Comparison of ENCODE assay signal across 1 cellular context in genomic region chr20:45863543-45864470, GRCh38.
A peak's percentile ranks its signal among the peaks of the same experiment; 100 is the strongest.
TF ChIP-seq lines count a peak whose summit lies in the region.

No MANE protein-coding gene starts in this region.

TF ChIP-seq in HepG2, 621 proteins besides CTCF, POLR2A, EP300 and RAD21 (continued from another document and continues in another):
- TF ChIP-seq, protein P1, sequence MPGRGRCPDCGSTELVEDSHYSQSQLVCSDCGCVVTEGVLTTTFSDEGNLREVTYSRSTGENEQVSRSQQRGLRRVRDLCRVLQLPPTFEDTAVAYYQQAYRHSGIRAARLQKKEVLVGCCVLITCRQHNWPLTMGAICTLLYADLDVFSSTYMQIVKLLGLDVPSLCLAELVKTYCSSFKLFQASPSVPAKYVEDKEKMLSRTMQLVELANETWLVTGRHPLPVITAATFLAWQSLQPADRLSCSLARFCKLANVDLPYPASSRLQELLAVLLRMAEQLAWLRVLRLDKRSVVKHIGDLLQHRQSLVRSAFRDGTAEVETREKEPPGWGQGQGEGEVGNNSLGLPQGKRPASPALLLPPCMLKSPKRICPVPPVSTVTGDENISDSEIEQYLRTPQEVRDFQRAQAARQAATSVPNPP (CRISPR knock-in tag; IDR thresholded peaks at IDR 0.05) = no peak
- TF ChIP-seq ZNF780A (CRISPR knock-in tag; IDR thresholded peaks at IDR 0.05) (no peak), REXO4 (CRISPR knock-in tag; IDR thresholded peaks at IDR 0.05; ENCODE audit: borderline replicate concordance) (no peak), ZMYM2 (CRISPR knock-in tag; IDR thresholded peaks at IDR 0.05) (peak; percentile 88), XRCC5 (optimal IDR thresholded peaks at IDR 0.05; ENCODE audit: low read length) (peak; percentile 58), ZNF263 (CRISPR knock-in tag; IDR thresholded peaks at IDR 0.05) (no peak), ZNF143 (CRISPR knock-in tag; IDR thresholded peaks at IDR 0.05) (no peak), ZFP36L1 (CRISPR knock-in tag; IDR thresholded peaks at IDR 0.05) (peak; percentile 57; the same call in 1 of the 2 replicates), ZNF235 (CRISPR knock-in tag; IDR thresholded peaks at IDR 0.05; ENCODE audit: borderline replicate concordance) (no peak), DMAP1 (CRISPR knock-in tag; IDR thresholded peaks at IDR 0.05) (no peak; the same call in 1 of the 2 replicates), ZSCAN9 (CRISPR knock-in tag; IDR thresholded peaks at IDR 0.05; ENCODE audit: borderline replicate concordance) (no peak; the same call in 1 of the 2 replicates), RFX1 (IDR thresholded peaks at IDR 0.05) (no peak), ONECUT2 (CRISPR knock-in tag; IDR thresholded peaks at IDR 0.05) (no peak), ZNF282 (IDR thresholded peaks at IDR 0.05; ENCODE audit: partially characterized antibody) (no peak), FOXK1 (CRISPR knock-in tag; IDR thresholded peaks at IDR 0.05; ENCODE audit: borderline replicate concordance, low read depth) (peak; percentile 78; the same call in 1 of the 2 replicates), ZNF709 (CRISPR knock-in tag; IDR thresholded peaks at IDR 0.05) (peak; percentile 25; the same call in 1 of the 2 replicates), HNRNPUL1 (IDR thresholded peaks at IDR 0.05; ENCODE audit: low read depth, low read length) (no peak), SUZ12 (IDR thresholded peaks at IDR 0.05; ENCODE audit: low read depth, low read length) (no peak), ZNF589 (CRISPR knock-in tag; conservative IDR thresholded peaks at IDR 0.05) (no peak), AHR (CRISPR knock-in tag; IDR thresholded peaks at IDR 0.05) (no peak), GZF1 (CRISPR knock-in tag; IDR thresholded peaks at IDR 0.05) (peak; percentile 22; the same call in 1 of the 2 replicates), ZNF720 (CRISPR knock-in tag; IDR thresholded peaks at IDR 0.05) (no peak), LRRFIP1 (CRISPR knock-in tag; conservative IDR thresholded peaks at IDR 0.05) (no peak), ZEB1 (IDR thresholded peaks at IDR 0.05; ENCODE audit: insufficient replicate concordance, low read depth) (peak; percentile 19), GTF2F1 (IDR thresholded peaks at IDR 0.05; ENCODE audit: low read length) (no peak), SP1 (IDR thresholded peaks at IDR 0.05) (no peak), SP1 (CRISPR knock-in tag; IDR thresholded peaks at IDR 0.05) (peak; percentile 39; the same call in 1 of the 2 replicates), IRX3 (CRISPR knock-in tag; IDR thresholded peaks at IDR 0.05; ENCODE audit: borderline replicate concordance, low read depth) (no peak), PLSCR1 (CRISPR knock-in tag; IDR thresholded peaks at IDR 0.05; ENCODE audit: borderline replicate concordance) (no peak), CREM (IDR thresholded peaks at IDR 0.05) (peak; percentile 37; the same call in 1 of the 2 replicates), CREM (CRISPR knock-in tag; IDR thresholded peaks at IDR 0.05) (no peak), ZNF292 (CRISPR knock-in tag; IDR thresholded peaks at IDR 0.05; ENCODE audit: borderline replicate concordance, low read depth) (no peak; the same call in none of the 2 replicates), ZNF317 (CRISPR knock-in tag; IDR thresholded peaks at IDR 0.05) (0 out of 2 replicates have a peak, but pooled peaks have one; percentile 31), PCBP2 (optimal IDR thresholded peaks at IDR 0.05; ENCODE audit: low read depth, low read length, poor library complexity, severe bottlenecking) (no peak), TBX2 (CRISPR knock-in tag; IDR thresholded peaks at IDR 0.05; ENCODE audit: borderline replicate concordance) (peak; percentile 80), CBFB (CRISPR knock-in tag; IDR thresholded peaks at IDR 0.05) (peak; percentile 43; the same call in 1 of the 2 replicates), HMG20A (CRISPR knock-in tag; IDR thresholded peaks at IDR 0.05; ENCODE audit: borderline replicate concordance) (peak; percentile 53; the same call in 1 of the 2 replicates), ZNF382 (CRISPR knock-in tag; IDR thresholded peaks at IDR 0.05; ENCODE audit: borderline replicate concordance) (no peak), ZNF460 (CRISPR knock-in tag; IDR thresholded peaks at IDR 0.05; ENCODE audit: borderline replicate concordance) (no peak; the same call in 1 of the 2 replicates), TSC22D2 (CRISPR knock-in tag; IDR thresholded peaks at IDR 0.05; ENCODE audit: borderline replicate concordance) (no peak), ZNF614 (CRISPR knock-in tag; IDR thresholded peaks at IDR 0.05; ENCODE audit: borderline replicate concordance) (peak; percentile 48; the same call in 1 of the 2 replicates), NFKBIZ (CRISPR knock-in tag; IDR thresholded peaks at IDR 0.05) (no peak), ZBTB4 (CRISPR knock-in tag; IDR thresholded peaks at IDR 0.05; ENCODE audit: borderline replicate concordance) (no peak), NFE2 (CRISPR knock-in tag; IDR thresholded peaks at IDR 0.05) (no peak), TBL1XR1 (IDR thresholded peaks at IDR 0.05; ENCODE audit: borderline replicate concordance, low read length, partially characterized antibody) (no peak), NBN (conservative IDR thresholded peaks at IDR 0.05) (no peak)
- TF ChIP-seq, protein P2, sequence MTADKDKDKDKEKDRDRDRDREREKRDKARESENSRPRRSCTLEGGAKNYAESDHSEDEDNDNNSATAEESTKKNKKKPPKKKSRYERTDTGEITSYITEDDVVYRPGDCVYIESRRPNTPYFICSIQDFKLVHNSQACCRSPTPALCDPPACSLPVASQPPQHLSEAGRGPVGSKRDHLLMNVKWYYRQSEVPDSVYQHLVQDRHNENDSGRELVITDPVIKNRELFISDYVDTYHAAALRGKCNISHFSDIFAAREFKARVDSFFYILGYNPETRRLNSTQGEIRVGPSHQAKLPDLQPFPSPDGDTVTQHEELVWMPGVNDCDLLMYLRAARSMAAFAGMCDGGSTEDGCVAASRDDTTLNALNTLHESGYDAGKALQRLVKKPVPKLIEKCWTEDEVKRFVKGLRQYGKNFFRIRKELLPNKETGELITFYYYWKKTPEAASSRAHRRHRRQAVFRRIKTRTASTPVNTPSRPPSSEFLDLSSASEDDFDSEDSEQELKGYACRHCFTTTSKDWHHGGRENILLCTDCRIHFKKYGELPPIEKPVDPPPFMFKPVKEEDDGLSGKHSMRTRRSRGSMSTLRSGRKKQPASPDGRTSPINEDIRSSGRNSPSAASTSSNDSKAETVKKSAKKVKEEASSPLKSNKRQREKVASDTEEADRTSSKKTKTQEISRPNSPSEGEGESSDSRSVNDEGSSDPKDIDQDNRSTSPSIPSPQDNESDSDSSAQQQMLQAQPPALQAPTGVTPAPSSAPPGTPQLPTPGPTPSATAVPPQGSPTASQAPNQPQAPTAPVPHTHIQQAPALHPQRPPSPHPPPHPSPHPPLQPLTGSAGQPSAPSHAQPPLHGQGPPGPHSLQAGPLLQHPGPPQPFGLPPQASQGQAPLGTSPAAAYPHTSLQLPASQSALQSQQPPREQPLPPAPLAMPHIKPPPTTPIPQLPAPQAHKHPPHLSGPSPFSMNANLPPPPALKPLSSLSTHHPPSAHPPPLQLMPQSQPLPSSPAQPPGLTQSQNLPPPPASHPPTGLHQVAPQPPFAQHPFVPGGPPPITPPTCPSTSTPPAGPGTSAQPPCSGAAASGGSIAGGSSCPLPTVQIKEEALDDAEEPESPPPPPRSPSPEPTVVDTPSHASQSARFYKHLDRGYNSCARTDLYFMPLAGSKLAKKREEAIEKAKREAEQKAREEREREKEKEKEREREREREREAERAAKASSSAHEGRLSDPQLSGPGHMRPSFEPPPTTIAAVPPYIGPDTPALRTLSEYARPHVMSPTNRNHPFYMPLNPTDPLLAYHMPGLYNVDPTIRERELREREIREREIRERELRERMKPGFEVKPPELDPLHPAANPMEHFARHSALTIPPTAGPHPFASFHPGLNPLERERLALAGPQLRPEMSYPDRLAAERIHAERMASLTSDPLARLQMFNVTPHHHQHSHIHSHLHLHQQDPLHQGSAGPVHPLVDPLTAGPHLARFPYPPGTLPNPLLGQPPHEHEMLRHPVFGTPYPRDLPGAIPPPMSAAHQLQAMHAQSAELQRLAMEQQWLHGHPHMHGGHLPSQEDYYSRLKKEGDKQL (CRISPR knock-in tag; IDR thresholded peaks at IDR 0.05; ENCODE audit: low read depth) = no peak
- TF ChIP-seq, protein P3, sequence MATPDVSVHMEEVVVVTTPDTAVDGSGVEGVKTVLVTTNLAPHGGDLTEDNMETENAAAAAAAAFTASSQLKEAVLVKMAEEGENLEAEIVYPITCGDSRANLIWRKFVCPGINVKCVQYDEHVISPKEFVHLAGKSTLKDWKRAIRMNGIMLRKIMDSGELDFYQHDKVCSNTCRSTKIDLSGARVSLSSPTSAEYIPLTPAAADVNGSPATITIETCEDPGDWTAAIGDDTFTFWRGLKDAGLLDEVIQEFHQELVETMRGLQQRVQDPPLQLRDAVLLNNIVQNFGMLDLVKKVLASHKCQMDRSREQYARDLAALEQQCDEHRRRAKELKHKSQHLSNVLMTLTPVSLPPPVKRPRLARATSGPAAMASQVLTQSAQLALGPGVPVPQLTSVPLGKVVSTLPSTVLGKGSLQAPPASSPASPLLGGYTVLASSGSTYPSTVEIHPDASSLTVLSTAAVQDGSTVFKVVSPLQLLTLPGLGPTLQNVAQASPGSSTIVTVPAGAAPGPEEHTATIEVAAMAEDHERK (CRISPR knock-in tag; IDR thresholded peaks at IDR 0.05; ENCODE audit: low read depth) = no peak
- TF ChIP-seq, protein P4, sequence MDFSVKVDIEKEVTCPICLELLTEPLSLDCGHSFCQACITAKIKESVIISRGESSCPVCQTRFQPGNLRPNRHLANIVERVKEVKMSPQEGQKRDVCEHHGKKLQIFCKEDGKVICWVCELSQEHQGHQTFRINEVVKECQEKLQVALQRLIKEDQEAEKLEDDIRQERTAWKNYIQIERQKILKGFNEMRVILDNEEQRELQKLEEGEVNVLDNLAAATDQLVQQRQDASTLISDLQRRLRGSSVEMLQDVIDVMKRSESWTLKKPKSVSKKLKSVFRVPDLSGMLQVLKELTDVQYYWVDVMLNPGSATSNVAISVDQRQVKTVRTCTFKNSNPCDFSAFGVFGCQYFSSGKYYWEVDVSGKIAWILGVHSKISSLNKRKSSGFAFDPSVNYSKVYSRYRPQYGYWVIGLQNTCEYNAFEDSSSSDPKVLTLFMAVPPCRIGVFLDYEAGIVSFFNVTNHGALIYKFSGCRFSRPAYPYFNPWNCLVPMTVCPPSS (IDR thresholded peaks at IDR 0.05) = no peak
- TF ChIP-seq, protein P5, sequence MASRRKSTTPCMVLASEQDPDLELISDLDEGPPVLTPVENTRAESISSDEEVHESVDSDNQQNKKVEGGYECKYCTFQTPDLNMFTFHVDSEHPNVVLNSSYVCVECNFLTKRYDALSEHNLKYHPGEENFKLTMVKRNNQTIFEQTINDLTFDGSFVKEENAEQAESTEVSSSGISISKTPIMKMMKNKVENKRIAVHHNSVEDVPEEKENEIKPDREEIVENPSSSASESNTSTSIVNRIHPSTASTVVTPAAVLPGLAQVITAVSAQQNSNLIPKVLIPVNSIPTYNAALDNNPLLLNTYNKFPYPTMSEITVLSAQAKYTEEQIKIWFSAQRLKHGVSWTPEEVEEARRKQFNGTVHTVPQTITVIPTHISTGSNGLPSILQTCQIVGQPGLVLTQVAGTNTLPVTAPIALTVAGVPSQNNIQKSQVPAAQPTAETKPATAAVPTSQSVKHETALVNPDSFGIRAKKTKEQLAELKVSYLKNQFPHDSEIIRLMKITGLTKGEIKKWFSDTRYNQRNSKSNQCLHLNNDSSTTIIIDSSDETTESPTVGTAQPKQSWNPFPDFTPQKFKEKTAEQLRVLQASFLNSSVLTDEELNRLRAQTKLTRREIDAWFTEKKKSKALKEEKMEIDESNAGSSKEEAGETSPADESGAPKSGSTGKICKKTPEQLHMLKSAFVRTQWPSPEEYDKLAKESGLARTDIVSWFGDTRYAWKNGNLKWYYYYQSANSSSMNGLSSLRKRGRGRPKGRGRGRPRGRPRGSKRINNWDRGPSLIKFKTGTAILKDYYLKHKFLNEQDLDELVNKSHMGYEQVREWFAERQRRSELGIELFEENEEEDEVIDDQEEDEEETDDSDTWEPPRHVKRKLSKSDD (CRISPR knock-in tag; IDR thresholded peaks at IDR 0.05; ENCODE audit: low read depth) = no peak
